Comparison of ENCODE assay signal across 17 cellular contexts in genomic region chr12:32136404-32136803, GRCh38.
"Had no signal": no experiment of that assay in that cellular context is flagged by ENCODE, and none has a peak within 500 bp of the region (broad histone marks: within the 10 kb centered on the region; RNA-seq: fewer than 3 reads in every experiment).

No MANE protein-coding gene starts in this region.

- DNase-seq: activated CD4-positive, alpha-beta T cell treated with anti-CD3 and anti-CD28 coated beads for 48 hours; activated CD8-positive, alpha-beta memory T cell treated with anti-CD3 and anti-CD28 coated beads for 24 hours; activated naive CD8-positive, alpha-beta T cell treated with anti-CD3 and anti-CD28 coated beads, Interleukin-2, amount 10 ng/mL, durations not matched to agents 7 days and 5 days; brain microvascular endothelial cell; erythroblast; midbrain; pancreas; stimulated activated CD4-positive, alpha-beta T cell treated with anti-CD3 and anti-CD28 coated beads, Interleukin-12 subunit alpha, Interleukin-12 subunit beta, amount 100 ng/mL, for 4 hours; stimulated activated CD4-positive, alpha-beta T cell treated with anti-CD3 and anti-CD28 coated beads, Interleukin-2, amount 100 ng/mL, for 24 hours; tibial artery; WERI-Rb-1 had no signal

- H3K9me3 Mint-ChIP-seq: activated naive CD8-positive, alpha-beta T cell treated with anti-CD3 and anti-CD28 coated beads, Interleukin-2, amount 10 ng/mL, durations not matched to agents 7 days and 5 days; activated T-helper 1 cell treated with anti-CD3 and anti-CD28 coated beads, Interleukin-12 subunit alpha, Interleukin-12 subunit beta, Interleukin-2, Interleukin-4 antibody, amounts not matched to agents 30 ng/mL and 10 ng/mL and 1 ng/mL, durations not matched to agents 14 hours and 24 hours and 36 hours; dendritic cell treated with granulocyte-macrophage colony-stimulating factor and Interleukin-4, amounts not matched to agents 40 ng/mL and 50 ng/mL, for 4 days; T-helper 1 cell treated with Interleukin-12 subunit alpha and Interleukin-12 subunit beta and Interleukin-4 antibody, amounts not matched to agents 30 μg/mL and 1 μg/mL, for 36 hours had no signal

- H3K36me3 ChIP-seq: brain microvascular endothelial cell, gastroesophageal sphincter, pancreas, tibial artery, vagina, WERI-Rb-1 had no signal

- ATAC-seq: gastroesophageal sphincter had no signal

- H3K27ac ChIP-seq: brain microvascular endothelial cell, gastroesophageal sphincter, pancreas, tibial artery, vagina, WERI-Rb-1 had no signal

- H3K4me1 ChIP-seq: pancreas had no signal

- H3K4me3 Mint-ChIP-seq: activated naive CD8-positive, alpha-beta T cell treated with anti-CD3 and anti-CD28 coated beads, Interleukin-2, amount 10 ng/mL, durations not matched to agents 7 days and 5 days; activated T-helper 1 cell treated with anti-CD3 and anti-CD28 coated beads, Interleukin-12 subunit alpha, Interleukin-12 subunit beta, Interleukin-2, Interleukin-4 antibody, amounts not matched to agents 30 ng/mL and 10 ng/mL and 1 ng/mL, durations not matched to agents 14 hours and 24 hours and 36 hours; dendritic cell treated with granulocyte-macrophage colony-stimulating factor and Interleukin-4, amounts not matched to agents 40 ng/mL and 50 ng/mL, for 4 days; T-helper 1 cell treated with Interleukin-12 subunit alpha and Interleukin-12 subunit beta and Interleukin-4 antibody, amounts not matched to agents 30 μg/mL and 1 μg/mL, for 36 hours had no signal

- H3K9me3 ChIP-seq: gastroesophageal sphincter, pancreas, tibial artery, vagina had no signal

- H3K4me3 ChIP-seq: gastroesophageal sphincter, lung, pancreas, tibial artery, vagina had no signal

- H3K27me3 Mint-ChIP-seq: activated naive CD8-positive, alpha-beta T cell treated with anti-CD3 and anti-CD28 coated beads, Interleukin-2, amount 10 ng/mL, durations not matched to agents 7 days and 5 days; dendritic cell treated with granulocyte-macrophage colony-stimulating factor and Interleukin-4, amounts not matched to agents 40 ng/mL and 50 ng/mL, for 4 days had no signal

- H3K27me3 ChIP-seq: brain microvascular endothelial cell, gastroesophageal sphincter, pancreas, tibial artery, vagina had no signal

- H3K27ac Mint-ChIP-seq: activated naive CD8-positive, alpha-beta T cell treated with anti-CD3 and anti-CD28 coated beads, Interleukin-2, amount 10 ng/mL, durations not matched to agents 7 days and 5 days; activated T-helper 1 cell treated with anti-CD3 and anti-CD28 coated beads, Interleukin-12 subunit alpha, Interleukin-12 subunit beta, Interleukin-2, Interleukin-4 antibody, amounts not matched to agents 30 ng/mL and 10 ng/mL and 1 ng/mL, durations not matched to agents 14 hours and 24 hours and 36 hours; dendritic cell treated with granulocyte-macrophage colony-stimulating factor and Interleukin-4, amounts not matched to agents 40 ng/mL and 50 ng/mL, for 4 days; T-helper 1 cell treated with Interleukin-12 subunit alpha and Interleukin-12 subunit beta and Interleukin-4 antibody, amounts not matched to agents 30 μg/mL and 1 μg/mL, for 36 hours had no signal
